In the genomic region with DNA sequence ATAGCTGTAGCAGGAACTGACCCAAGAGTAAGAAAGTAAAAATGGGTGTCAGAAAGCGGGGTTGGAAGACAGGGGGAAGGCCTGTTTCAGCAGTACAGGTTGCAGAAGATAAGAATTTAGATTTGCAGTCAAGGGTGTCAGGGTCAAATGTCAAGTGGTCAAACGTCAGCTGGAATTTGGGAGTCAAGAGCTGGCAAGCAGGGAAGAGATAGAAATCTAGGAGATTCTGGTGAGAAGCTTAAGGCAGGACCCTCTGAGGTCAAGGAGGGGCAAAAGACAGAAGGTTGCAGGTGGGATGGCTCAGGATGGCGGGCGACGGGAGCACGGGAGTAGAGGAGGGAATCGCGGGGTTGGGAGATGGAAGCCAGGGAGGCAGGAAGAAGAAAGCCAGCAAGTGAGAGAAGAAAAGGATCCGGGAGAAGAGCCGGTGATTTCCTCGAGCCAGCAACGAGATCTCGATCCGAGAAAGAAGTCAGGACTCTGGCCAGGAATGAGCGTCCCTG, we compare ENCODE assay signal across 1 cellular context.
TF ChIP-seq lines count a peak whose summit lies in the region.

No MANE protein-coding gene starts in this region.

TF ChIP-seq in SK-N-SH, 30 proteins besides CTCF, POLR2A, EP300 and RAD21:
- TF ChIP-seq RFX5 (IDR thresholded peaks at IDR 0.05; ENCODE audit: low read length) = no peak
- no peak for TF ChIP-seq RCOR1 (IDR thresholded peaks at IDR 0.05; ENCODE audit: low read length)
- TF ChIP-seq EZH2phosphoT487 (IDR thresholded peaks at IDR 0.05; ENCODE audit: borderline replicate concordance, low read depth) = no peak
- no peak for TF ChIP-seq FOSL2 (IDR thresholded peaks at IDR 0.05; ENCODE audit: borderline replicate concordance, low read depth)
- TF ChIP-seq ELF1 (IDR thresholded peaks at IDR 0.05) = no peak
- no peak for TF ChIP-seq MEF2A (IDR thresholded peaks at IDR 0.05; ENCODE audit: borderline replicate concordance, low read depth)
- no peak for TF ChIP-seq TCF12 (IDR thresholded peaks at IDR 0.05)
- no peak for TF ChIP-seq TAF1 (IDR thresholded peaks at IDR 0.05; ENCODE audit: borderline replicate concordance, low read depth, low read length)
- TF ChIP-seq GABPA (IDR thresholded peaks at IDR 0.05; ENCODE audit: low read depth) = no peak
- TF ChIP-seq SIN3A (IDR thresholded peaks at IDR 0.05; ENCODE audit: borderline replicate concordance, low read depth, low read length) = no peak
- TF ChIP-seq, protein P1, sequence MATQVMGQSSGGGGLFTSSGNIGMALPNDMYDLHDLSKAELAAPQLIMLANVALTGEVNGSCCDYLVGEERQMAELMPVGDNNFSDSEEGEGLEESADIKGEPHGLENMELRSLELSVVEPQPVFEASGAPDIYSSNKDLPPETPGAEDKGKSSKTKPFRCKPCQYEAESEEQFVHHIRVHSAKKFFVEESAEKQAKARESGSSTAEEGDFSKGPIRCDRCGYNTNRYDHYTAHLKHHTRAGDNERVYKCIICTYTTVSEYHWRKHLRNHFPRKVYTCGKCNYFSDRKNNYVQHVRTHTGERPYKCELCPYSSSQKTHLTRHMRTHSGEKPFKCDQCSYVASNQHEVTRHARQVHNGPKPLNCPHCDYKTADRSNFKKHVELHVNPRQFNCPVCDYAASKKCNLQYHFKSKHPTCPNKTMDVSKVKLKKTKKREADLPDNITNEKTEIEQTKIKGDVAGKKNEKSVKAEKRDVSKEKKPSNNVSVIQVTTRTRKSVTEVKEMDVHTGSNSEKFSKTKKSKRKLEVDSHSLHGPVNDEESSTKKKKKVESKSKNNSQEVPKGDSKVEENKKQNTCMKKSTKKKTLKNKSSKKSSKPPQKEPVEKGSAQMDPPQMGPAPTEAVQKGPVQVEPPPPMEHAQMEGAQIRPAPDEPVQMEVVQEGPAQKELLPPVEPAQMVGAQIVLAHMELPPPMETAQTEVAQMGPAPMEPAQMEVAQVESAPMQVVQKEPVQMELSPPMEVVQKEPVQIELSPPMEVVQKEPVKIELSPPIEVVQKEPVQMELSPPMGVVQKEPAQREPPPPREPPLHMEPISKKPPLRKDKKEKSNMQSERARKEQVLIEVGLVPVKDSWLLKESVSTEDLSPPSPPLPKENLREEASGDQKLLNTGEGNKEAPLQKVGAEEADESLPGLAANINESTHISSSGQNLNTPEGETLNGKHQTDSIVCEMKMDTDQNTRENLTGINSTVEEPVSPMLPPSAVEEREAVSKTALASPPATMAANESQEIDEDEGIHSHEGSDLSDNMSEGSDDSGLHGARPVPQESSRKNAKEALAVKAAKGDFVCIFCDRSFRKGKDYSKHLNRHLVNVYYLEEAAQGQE (IDR thresholded peaks at IDR 0.05; ENCODE audit: low read depth, low read length) = no peak
- no peak for TF ChIP-seq GATA2 (CRISPR knock-in tag; IDR thresholded peaks at IDR 0.05)
- no peak for TF ChIP-seq MXI1 (IDR thresholded peaks at IDR 0.05; ENCODE audit: low read depth, low read length)
- TF ChIP-seq RXRA (IDR thresholded peaks at IDR 0.05; ENCODE audit: borderline replicate concordance, low read depth) = no peak
- no peak for TF ChIP-seq YY1 (IDR thresholded peaks at IDR 0.05; ENCODE audit: low read depth)
- TF ChIP-seq SMC3 (IDR thresholded peaks at IDR 0.05; ENCODE audit: low read depth, low read length) = no peak
